Comparison of ENCODE assay signal across 9 cellular contexts in the genomic region with DNA sequence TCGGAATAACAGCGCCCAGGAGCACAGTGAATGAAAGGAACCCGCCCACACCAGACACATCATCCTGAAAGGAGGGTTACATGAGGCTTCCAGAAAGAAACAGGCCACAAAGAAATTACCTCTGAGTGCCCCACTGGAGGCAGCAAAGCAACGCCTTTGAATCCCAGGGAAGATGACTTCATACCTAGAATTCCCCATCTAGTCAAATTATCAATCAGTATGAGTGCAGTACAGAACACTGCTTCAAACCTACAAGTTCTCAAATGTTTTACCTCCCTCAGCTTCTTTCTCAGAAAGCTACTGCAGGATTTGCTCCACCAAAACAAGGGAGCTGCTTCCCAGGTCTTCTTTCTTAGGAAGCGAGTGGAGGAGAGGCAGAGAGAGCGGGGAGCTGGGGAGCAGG.
DNase-seq lines count a peak whose midpoint lies in the region; ATAC-seq, FAIRE-seq and TF ChIP-seq lines count a peak whose summit lies in the region.
"Had no signal": no experiment of that assay in that cellular context is flagged by ENCODE, and none has a peak within 500 bp of the region (broad histone marks: within the 10 kb centered on the region; RNA-seq: fewer than 3 reads in every experiment).

No MANE protein-coding gene starts in this region.

- no peak overlapping the region for H3K4ac ChIP-seq in H9 (ENCODE audit: low read depth, low read length)

- H3K14ac ChIP-seq in H9 (ENCODE audit: insufficient read depth, low read length): no peak overlapping the region

- no CpG with 5 or more reads among the region's 6 CpGs for WGBS in H9 (ENCODE audit: extremely low coverage, insufficient read length, low lambda C conversion rate)

- no peak overlapping the region for H2BK15ac ChIP-seq in H9 (ENCODE audit: low read depth, low read length)

- H3K56ac ChIP-seq in H9 (ENCODE audit: insufficient read length, low read depth, low read length): no peak overlapping the region

- no peak overlapping the region for H4K91ac ChIP-seq in H9 (ENCODE audit: insufficient read length, low read depth, low read length)

- no peak for TF ChIP-seq POLR2A in GM12891 (IDR thresholded peaks at IDR 0.05; ENCODE audit: low read depth, low read length)

- H2BK5ac ChIP-seq in H9 (ENCODE audit: insufficient read length, low read length): no peak overlapping the region

- H3K4me1 ChIP-seq in H9 (ENCODE audit: insufficient read depth, low read length): peaks cover 11% of the 10 kb centered on the region; the same call in 1 of the 2 replicates

- DNase-seq in GM10266 (ENCODE audit: extremely low spot score) (peak; percentile 72), H9 (no peak), T-helper 17 cell (peak in 1 of 3 donors; percentile 31), glutamatergic neuron (no peak), NCI-H1930 (lab: John Stamatoyannopoulos, UW) (no peak), GM12891 (ENCODE audit: insufficient read length, low spot score) (no peak), germinal center (ENCODE audit: low spot score) (no peak), NCI-H187 (lab: John Stamatoyannopoulos, UW) (no peak)

- no peak overlapping the region for H2BK12ac ChIP-seq in H9 (ENCODE audit: insufficient read length, low read depth, low read length)

- H3K9me3 Mint-ChIP-seq in H9: no peaks in the 10 kb centered on the region; a peak in 2 of 5 replicates
- H3K9me3 Mint-ChIP-seq in glutamatergic neuron (ENCODE audit: unreplicated experiment): peaks cover 21% of the 10 kb centered on the region

- H3K27me3 ChIP-seq in H9 (ENCODE audit: insufficient read depth, low read length): no peaks in the 10 kb centered on the region

- H3K27me3 Mint-ChIP-seq in H9 (ENCODE audit: low read depth): no peaks in the 10 kb centered on the region
- H3K27me3 Mint-ChIP-seq in T-helper 17 cell: no peaks in the 10 kb centered on the region
- peaks cover 19% of the 10 kb centered on the region for H3K27me3 Mint-ChIP-seq in glutamatergic neuron (ENCODE audit: unreplicated experiment)

- no peak overlapping the region for H4K5ac ChIP-seq in H9 (ENCODE audit: insufficient read length, low read depth, low read length)

- no peak overlapping the region for H3T11ph ChIP-seq in H9 (ENCODE audit: low read length)

- no peak overlapping the region for H3K4me2 ChIP-seq in H9 (ENCODE audit: insufficient read depth, insufficient read length, low read length)

- no peak overlapping the region for H3K23ac ChIP-seq in H9 (ENCODE audit: insufficient read length, low read depth, low read length)

- H3K9ac ChIP-seq in H9 (ENCODE audit: extremely low read depth, insufficient read length, low read length): no peak overlapping the region

- peak; percentile 46 for TF ChIP-seq CTCF in GM10266 (IDR thresholded peaks at IDR 0.05; ENCODE audit: control insufficient read depth, insufficient read depth, low read depth, missing control alignments)
- TF ChIP-seq CTCF in H9 (conservative IDR thresholded peaks at IDR 0.05): peak; percentile 35; the same call in 1 of the 3 replicates
- no peak for TF ChIP-seq CTCF in glutamatergic neuron (IDR thresholded peaks at IDR 0.05; ENCODE audit: partially characterized antibody, unreplicated experiment)

- H2AK5ac ChIP-seq in H9 (ENCODE audit: insufficient read length, low read length): no peak overlapping the region

- no peak overlapping the region for H4K8ac ChIP-seq in H9 (replicated peaks; ENCODE audit: insufficient read length, low read depth, low read length)

- H3K27ac Mint-ChIP-seq in H9 (no peak overlapping the region; a peak in 1 of 7 replicates), T-helper 17 cell (peak overlapping the region; percentile 92), glutamatergic neuron (ENCODE audit: unreplicated experiment) (peak overlapping the region; percentile 41)

- H3K4me1 Mint-ChIP-seq in H9: peaks cover 44 to 52% of the 10 kb centered on the region in 2 experiments
- peaks cover 71% of the 10 kb centered on the region for H3K4me1 Mint-ChIP-seq in T-helper 17 cell
- peaks cover 48% of the 10 kb centered on the region for H3K4me1 Mint-ChIP-seq in glutamatergic neuron (ENCODE audit: low read depth, unreplicated experiment)

- H3K9me3 ChIP-seq in H9 (ENCODE audit: control insufficient read depth, low read depth, low read length) (no peaks in the 10 kb centered on the region), T-helper 17 cell (ENCODE audit: control insufficient read depth, low read length, poor library complexity, severe bottlenecking) (no peaks in the 10 kb centered on the region)

- H3K79me2 ChIP-seq in H9 (ENCODE audit: insufficient read depth, low read length): no peaks in the 10 kb centered on the region; the same call in 1 of the 2 replicates

- no peak for FAIRE-seq in GM12891 (lab: Jason Lieb, UNC)
- FAIRE-seq: endometrium had no signal

- no peaks in the 10 kb centered on the region for H4K20me1 ChIP-seq in H9 (ENCODE audit: control insufficient read depth, insufficient read depth, insufficient read length)

- H2BK20ac ChIP-seq in H9 (ENCODE audit: low read depth, low read length, poor library complexity, severe bottlenecking): no peak overlapping the region

- H3K4me3 Mint-ChIP-seq in H9 (no peak overlapping the region), T-helper 17 cell (peak overlapping the region; percentile 87), glutamatergic neuron (ENCODE audit: unreplicated experiment) (peak overlapping the region; percentile 53)

- H3K27ac ChIP-seq in H9 (ENCODE audit: insufficient read length, low read depth, low read length): no peak overlapping the region

- no peak overlapping the region for H3K18ac ChIP-seq in H9 (ENCODE audit: insufficient read length, low read depth, low read length)

- peaks cover 4 to 20% (median 13%) of the 10 kb centered on the region in 3 experiments for H3K36me3 Mint-ChIP-seq in H9 (ENCODE audit: insufficient read depth in 1 of 3, low read depth in 3 of 3)
- H3K36me3 Mint-ChIP-seq in T-helper 17 cell (ENCODE audit: low read depth): peaks cover 5% of the 10 kb centered on the region
- peaks cover 16% of the 10 kb centered on the region for H3K36me3 Mint-ChIP-seq in glutamatergic neuron (ENCODE audit: unreplicated experiment)

- no peaks in the 10 kb centered on the region for H3K23me2 ChIP-seq in H9 (ENCODE audit: insufficient read length, low read depth, low read length, poor library complexity, severe bottlenecking)

- H2AFZ ChIP-seq in H9 (ENCODE audit: low read length): no peak overlapping the region

- H3K79me1 ChIP-seq in H9 (ENCODE audit: insufficient read depth, low read depth, low read length, poor library complexity, severe bottlenecking): no peaks in the 10 kb centered on the region

- no peak overlapping the region for H2BK120ac ChIP-seq in H9 (ENCODE audit: low read depth, low read length, poor library complexity, severe bottlenecking)

- ATAC-seq in T-helper 17 cell: peak; percentile 55

TF ChIP-seq in GM12891, 5 proteins besides CTCF, POLR2A, EP300 and RAD21:
- no peak for TF ChIP-seq POU2F2 (IDR thresholded peaks at IDR 0.05; ENCODE audit: low read depth, low read length)
TF ChIP-seq in GM12891: peak in this region for 0.

Comparison
In these comparisons a context has a peak if more than half of its experiments do, and no peak if none do; other contexts are left out.
1. H3K27ac Mint-ChIP-seq: peak in T-helper 17 cell (single experiment) and glutamatergic neuron (single experiment); none in H9 (0 of 3).
2. H3K4me3 Mint-ChIP-seq: peak in T-helper 17 cell (single experiment) and glutamatergic neuron (single experiment); none in H9 (0 of 2).